ENCODE assay signal across 1 cellular context in the genomic region with DNA sequence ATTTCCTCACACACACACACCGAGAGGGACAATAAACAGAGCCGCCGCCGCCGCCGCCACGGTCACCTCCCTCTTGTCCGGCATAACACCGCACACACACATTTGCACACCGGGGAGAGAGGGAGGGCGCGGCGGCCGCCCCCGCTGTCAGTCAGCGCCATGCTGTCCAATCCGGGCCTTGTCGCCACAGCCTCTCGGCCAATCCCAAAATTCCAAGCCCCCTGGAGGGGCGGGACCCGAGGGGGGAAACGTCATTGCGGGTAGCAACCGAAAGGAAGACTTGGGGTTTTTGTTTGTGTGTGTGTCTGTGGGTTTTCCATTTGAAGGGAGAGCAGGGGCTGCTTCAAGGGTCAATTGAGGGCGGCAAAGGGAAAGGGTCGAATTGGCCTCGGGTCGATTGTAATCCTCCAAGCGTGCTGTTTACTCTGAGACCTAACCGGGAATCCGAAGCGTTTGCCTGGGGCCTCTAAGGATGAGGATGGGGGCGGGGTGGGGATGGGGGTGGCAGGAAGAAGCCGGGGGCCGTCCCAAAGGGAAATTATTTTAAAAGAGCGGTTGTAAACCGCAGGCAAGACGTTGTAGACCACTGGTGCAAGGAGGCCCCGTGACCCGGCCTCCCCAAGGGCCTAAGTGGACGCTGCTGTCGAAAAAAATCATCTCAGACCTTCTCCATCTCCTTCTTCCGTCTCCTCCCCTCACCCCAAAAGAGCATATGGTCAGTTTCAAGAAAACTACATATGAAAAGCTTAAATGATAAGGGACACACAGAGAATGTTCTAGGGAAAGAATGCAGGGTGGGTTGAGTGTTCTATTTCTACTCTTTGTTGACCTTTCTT.
TF ChIP-seq lines count a peak whose summit lies in the region.

A gene with protein sequence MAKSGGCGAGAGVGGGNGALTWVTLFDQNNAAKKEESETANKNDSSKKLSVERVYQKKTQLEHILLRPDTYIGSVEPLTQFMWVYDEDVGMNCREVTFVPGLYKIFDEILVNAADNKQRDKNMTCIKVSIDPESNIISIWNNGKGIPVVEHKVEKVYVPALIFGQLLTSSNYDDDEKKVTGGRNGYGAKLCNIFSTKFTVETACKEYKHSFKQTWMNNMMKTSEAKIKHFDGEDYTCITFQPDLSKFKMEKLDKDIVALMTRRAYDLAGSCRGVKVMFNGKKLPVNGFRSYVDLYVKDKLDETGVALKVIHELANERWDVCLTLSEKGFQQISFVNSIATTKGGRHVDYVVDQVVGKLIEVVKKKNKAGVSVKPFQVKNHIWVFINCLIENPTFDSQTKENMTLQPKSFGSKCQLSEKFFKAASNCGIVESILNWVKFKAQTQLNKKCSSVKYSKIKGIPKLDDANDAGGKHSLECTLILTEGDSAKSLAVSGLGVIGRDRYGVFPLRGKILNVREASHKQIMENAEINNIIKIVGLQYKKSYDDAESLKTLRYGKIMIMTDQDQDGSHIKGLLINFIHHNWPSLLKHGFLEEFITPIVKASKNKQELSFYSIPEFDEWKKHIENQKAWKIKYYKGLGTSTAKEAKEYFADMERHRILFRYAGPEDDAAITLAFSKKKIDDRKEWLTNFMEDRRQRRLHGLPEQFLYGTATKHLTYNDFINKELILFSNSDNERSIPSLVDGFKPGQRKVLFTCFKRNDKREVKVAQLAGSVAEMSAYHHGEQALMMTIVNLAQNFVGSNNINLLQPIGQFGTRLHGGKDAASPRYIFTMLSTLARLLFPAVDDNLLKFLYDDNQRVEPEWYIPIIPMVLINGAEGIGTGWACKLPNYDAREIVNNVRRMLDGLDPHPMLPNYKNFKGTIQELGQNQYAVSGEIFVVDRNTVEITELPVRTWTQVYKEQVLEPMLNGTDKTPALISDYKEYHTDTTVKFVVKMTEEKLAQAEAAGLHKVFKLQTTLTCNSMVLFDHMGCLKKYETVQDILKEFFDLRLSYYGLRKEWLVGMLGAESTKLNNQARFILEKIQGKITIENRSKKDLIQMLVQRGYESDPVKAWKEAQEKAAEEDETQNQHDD (N-terminal part only) (minus strand): TSS at position 98 of the 836 bp plus-strand sequence. CDS start 610 bp downstream, outside the sequence.

TF ChIP-seq in K562, 482 proteins besides CTCF, POLR2A, EP300 and RAD21 (continued from another document):
- TF ChIP-seq, protein P1, sequence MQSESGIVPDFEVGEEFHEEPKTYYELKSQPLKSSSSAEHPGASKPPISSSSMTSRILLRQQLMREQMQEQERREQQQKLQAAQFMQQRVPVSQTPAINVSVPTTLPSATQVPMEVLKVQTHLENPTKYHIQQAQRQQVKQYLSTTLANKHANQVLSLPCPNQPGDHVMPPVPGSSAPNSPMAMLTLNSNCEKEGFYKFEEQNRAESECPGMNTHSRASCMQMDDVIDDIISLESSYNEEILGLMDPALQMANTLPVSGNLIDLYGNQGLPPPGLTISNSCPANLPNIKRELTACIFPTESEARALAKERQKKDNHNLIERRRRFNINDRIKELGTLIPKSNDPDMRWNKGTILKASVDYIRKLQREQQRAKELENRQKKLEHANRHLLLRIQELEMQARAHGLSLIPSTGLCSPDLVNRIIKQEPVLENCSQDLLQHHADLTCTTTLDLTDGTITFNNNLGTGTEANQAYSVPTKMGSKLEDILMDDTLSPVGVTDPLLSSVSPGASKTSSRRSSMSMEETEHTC (IDR thresholded peaks at IDR 0.05): 0 out of 2 replicates have a peak, but pooled peaks have one; percentile 28
